8 cellular contexts compared by ENCODE assay signal in genomic region chr6:43174263-43175112, GRCh38. TPM values are rescaled to one million over a fixed set of nuclear protein-coding genes. Genes with fewer than 3 reads are reported as not detected.
A peak's percentile ranks its signal among the peaks of the same experiment; 100 is the strongest.
DNase-seq lines count a peak whose midpoint lies in the region; ATAC-seq and TF ChIP-seq lines count a peak whose summit lies in the region.

No MANE protein-coding gene starts in this region.

- no peaks in the 10 kb centered on the region for H3K27me3 Mint-ChIP-seq in stimulated activated naive CD8-positive, alpha-beta T cell treated with anti-CD3 and anti-CD28 coated beads, Interleukin-15, amount 100 ng/mL, for 72 hours

- peaks cover 35% of the 10 kb centered on the region for H3K79me2 ChIP-seq in neural cell (replicated peaks; ENCODE audit: insufficient read depth, low read length)

- peak overlapping the region; percentile 92 for H3K27ac ChIP-seq in neural cell (ENCODE audit: low read length)

- H3K4me1 ChIP-seq in HAP-1 = peaks cover 17% of the 10 kb centered on the region

- DNase-seq in G401 (ENCODE audit: low spot score) = peak; percentile 99
- DNase-seq in HAP-1 (ENCODE audit: low spot score in 2 of 2) = peak; percentile 98 to 99
- peak; percentile 97 for DNase-seq in MG63
- peak; percentile 95 for DNase-seq in SHP77 treated with DMSO at 0.1 percent for 48 hours (lab: John Stamatoyannopoulos, UW)
- peak; percentile 92 for DNase-seq in activated gamma-delta T cell treated with anti-CD3 and anti-CD28 coated beads, Interleukin-2, amount 50 U/mL, for 16 hours (ENCODE audit: low read depth)
- DNase-seq in foreskin fibroblast = peak; percentile 99
- peak; percentile 89 to 98 for DNase-seq in stimulated activated naive CD8-positive, alpha-beta T cell treated with anti-CD3 and anti-CD28 coated beads, Interleukin-15, amount 100 ng/mL, for 72 hours

- H2AFZ ChIP-seq in neural cell (ENCODE audit: low read depth, low read length) = no peak overlapping the region

- no peaks in the 10 kb centered on the region for H3K9me3 ChIP-seq in HAP-1
- H3K9me3 ChIP-seq in MG63 = no peaks in the 10 kb centered on the region
- H3K9me3 ChIP-seq in neural cell (ENCODE audit: low read length) = no peaks in the 10 kb centered on the region

- peaks cover 18% of the 10 kb centered on the region for H4K20me1 ChIP-seq in neural cell (ENCODE audit: insufficient read depth)

- peak overlapping the region; percentile 85 to 96 for H3K27ac Mint-ChIP-seq in stimulated activated naive CD8-positive, alpha-beta T cell treated with anti-CD3 and anti-CD28 coated beads, Interleukin-15, amount 100 ng/mL, for 72 hours

- TF ChIP-seq CTCF in foreskin fibroblast (IDR thresholded peaks at IDR 0.05; ENCODE audit: low read depth, low read length) = no peak
- TF ChIP-seq CTCF in neural cell (IDR thresholded peaks at IDR 0.05; ENCODE audit: poor library complexity, severe bottlenecking) = no peak

- ATAC-seq in stimulated activated naive CD8-positive, alpha-beta T cell treated with anti-CD3 and anti-CD28 coated beads, Interleukin-15, amount 100 ng/mL, for 72 hours = peak; percentile 81

- H3K4me3 ChIP-seq in HAP-1 = peak overlapping the region; percentile 80
- peak overlapping the region; percentile 50 for H3K4me3 ChIP-seq in MG63
- peak overlapping the region; percentile 79 to 98 for H3K4me3 ChIP-seq in foreskin fibroblast (ENCODE audit: low read depth in 1 of 2, low read length in 2 of 2)
- H3K4me3 ChIP-seq in neural cell (ENCODE audit: low read length) = peak overlapping the region; percentile 98

- no peak for TF ChIP-seq RAD21 in neural cell (conservative IDR thresholded peaks at IDR 0.05)

- peak overlapping the region; percentile 84 for H3K4me2 ChIP-seq in neural cell (ENCODE audit: low read length)

- no peak for TF ChIP-seq EP300 in neural cell (conservative IDR thresholded peaks at IDR 0.05; ENCODE audit: poor library complexity, severe bottlenecking)

- no peaks in the 10 kb centered on the region for H3K9me3 Mint-ChIP-seq in stimulated activated naive CD8-positive, alpha-beta T cell treated with anti-CD3 and anti-CD28 coated beads, Interleukin-15, amount 100 ng/mL, for 72 hours

- peak overlapping the region; percentile 99 for H3K9ac ChIP-seq in neural cell (ENCODE audit: low read length)

- no peaks in the 10 kb centered on the region for H3K9me2 ChIP-seq in neural cell (ENCODE audit: insufficient read depth, low read length)

- H3K27me3 ChIP-seq in HAP-1 (ENCODE audit: low read depth) (no peaks in the 10 kb centered on the region), MG63 (no peaks in the 10 kb centered on the region), neural cell (ENCODE audit: insufficient read depth, low read depth, low read length) (no peaks in the 10 kb centered on the region)

- in situ Hi-C loops in G401 (cut with HindIII; ENCODE audit: low sequenced_read_pairs) (no loop called here), HAP-1 (cut with MboI; ENCODE audit: low sequenced_read_pairs) (no loop called here)

- H3K36me3 ChIP-seq in HAP-1 (replicated peaks) (peaks cover 39% of the 10 kb centered on the region), MG63 (peaks cover 30% of the 10 kb centered on the region), neural cell (ENCODE audit: insufficient read depth, low read length) (no peaks in the 10 kb centered on the region)

- peak overlapping the region; percentile 81 to 87 for H3K4me3 Mint-ChIP-seq in stimulated activated naive CD8-positive, alpha-beta T cell treated with anti-CD3 and anti-CD28 coated beads, Interleukin-15, amount 100 ng/mL, for 72 hours

- H3K4me1 Mint-ChIP-seq in stimulated activated naive CD8-positive, alpha-beta T cell treated with anti-CD3 and anti-CD28 coated beads, Interleukin-15, amount 100 ng/mL, for 72 hours = peaks cover 56% of the 10 kb centered on the region

- H3F3A ChIP-seq in neural cell (ENCODE audit: insufficient read depth, low read length, poor library complexity, severe bottlenecking) = no peaks in the 10 kb centered on the region

TF ChIP-seq in neural cell, 6 proteins besides CTCF, POLR2A, EP300 and RAD21:
- TF ChIP-seq SMC3 (conservative IDR thresholded peaks at IDR 0.05; ENCODE audit: poor library complexity) (no peak), REST (IDR thresholded peaks at IDR 0.05; ENCODE audit: borderline replicate concordance) (no peak), POLR2AphosphoS5 (IDR thresholded peaks at IDR 0.05) (peak; percentile 72), MXI1 (conservative IDR thresholded peaks at IDR 0.05; ENCODE audit: poor library complexity, severe bottlenecking) (peak; percentile 88), TAF1 (IDR thresholded peaks at IDR 0.05; ENCODE audit: low read depth) (no peak), EZH2 (IDR thresholded peaks at IDR 0.05; ENCODE audit: borderline replicate concordance, insufficient read depth, low read length, poor library complexity, severe bottlenecking) (no peak)

RNA-seq across cellular contexts. Expression of gene SRF, which starts 3.4 kb away (rescaled TPM):
- 43.1 and 46.2 TPM in 2 replicates for total RNA-seq in G401 (2014; rRNA removed; shearing (Covaris generic))
- total RNA-seq in MG63 (2014; rRNA removed; shearing (Covaris generic); ENCODE audit: low replicate concordance) = 20.9 and 22.8 TPM in 2 replicates
- 24.8 and 28.9 TPM in 2 replicates for polyA plus RNA-seq in neural cell
- polyA minus RNA-seq in neural cell = 29.8 and 34.6 TPM in 2 replicates

RNA-seq across cellular contexts. Expression of gene CUL9, which starts 7.5 kb away (rescaled TPM):
- 0.98 and 8.9 TPM in 2 replicates for total RNA-seq in G401 (2014; rRNA removed; shearing (Covaris generic))
- total RNA-seq in MG63 (2014; rRNA removed; shearing (Covaris generic); ENCODE audit: low replicate concordance) = 6.2 and 47.2 TPM in 2 replicates
- polyA plus RNA-seq in neural cell = 65.0 and 79.0 TPM in 2 replicates
- polyA minus RNA-seq in neural cell = 43.8 and 50.8 TPM in 2 replicates

RNA-seq across cellular contexts. Expression of gene DNPH1, which starts 54.8 kb away (rescaled TPM):
- 223 and 291 TPM in 2 replicates for total RNA-seq in G401 (2014; rRNA removed; shearing (Covaris generic))
- total RNA-seq in MG63 (2014; rRNA removed; shearing (Covaris generic); ENCODE audit: low replicate concordance) = 30.8 and 43.0 TPM in 2 replicates
- polyA plus RNA-seq in neural cell = 48.3 and 65.5 TPM in 2 replicates
- polyA minus RNA-seq in neural cell = 7.4 and 8.8 TPM in 2 replicates

Comparison
In these comparisons a context has a peak if more than half of its experiments do, and no peak if none do; other contexts are left out.
1. Peak in every context shown above with its lines: DNase-seq, ATAC-seq, H3K4me3 ChIP-seq and H3K27ac ChIP-seq.